Comparison of ENCODE assay signal across 1 cellular context in the genomic region with DNA sequence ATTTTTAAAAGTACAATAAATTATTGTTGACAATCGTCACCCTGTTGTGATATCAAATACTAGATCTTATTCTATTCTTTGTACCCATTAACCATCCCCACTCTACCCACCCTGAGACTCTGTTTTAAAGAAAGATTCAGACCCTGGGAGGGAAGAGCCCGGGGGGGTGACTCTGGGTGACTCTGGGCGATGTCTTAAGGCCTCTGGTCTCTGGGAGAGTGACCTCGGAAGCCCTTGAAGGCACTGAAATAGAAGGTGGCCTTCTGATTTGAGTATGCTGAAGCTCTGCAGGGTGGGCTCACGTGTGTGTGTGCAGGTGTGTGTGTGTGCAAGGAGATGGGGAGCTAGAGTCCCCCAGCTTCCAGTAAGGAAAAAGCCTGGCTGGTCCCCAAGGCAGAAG.
TF ChIP-seq lines count a peak whose summit lies in the region.

No MANE protein-coding gene starts in this region.

TF ChIP-seq in GM23338, 12 proteins besides CTCF, POLR2A, EP300 and RAD21:
- TF ChIP-seq, protein P1, sequence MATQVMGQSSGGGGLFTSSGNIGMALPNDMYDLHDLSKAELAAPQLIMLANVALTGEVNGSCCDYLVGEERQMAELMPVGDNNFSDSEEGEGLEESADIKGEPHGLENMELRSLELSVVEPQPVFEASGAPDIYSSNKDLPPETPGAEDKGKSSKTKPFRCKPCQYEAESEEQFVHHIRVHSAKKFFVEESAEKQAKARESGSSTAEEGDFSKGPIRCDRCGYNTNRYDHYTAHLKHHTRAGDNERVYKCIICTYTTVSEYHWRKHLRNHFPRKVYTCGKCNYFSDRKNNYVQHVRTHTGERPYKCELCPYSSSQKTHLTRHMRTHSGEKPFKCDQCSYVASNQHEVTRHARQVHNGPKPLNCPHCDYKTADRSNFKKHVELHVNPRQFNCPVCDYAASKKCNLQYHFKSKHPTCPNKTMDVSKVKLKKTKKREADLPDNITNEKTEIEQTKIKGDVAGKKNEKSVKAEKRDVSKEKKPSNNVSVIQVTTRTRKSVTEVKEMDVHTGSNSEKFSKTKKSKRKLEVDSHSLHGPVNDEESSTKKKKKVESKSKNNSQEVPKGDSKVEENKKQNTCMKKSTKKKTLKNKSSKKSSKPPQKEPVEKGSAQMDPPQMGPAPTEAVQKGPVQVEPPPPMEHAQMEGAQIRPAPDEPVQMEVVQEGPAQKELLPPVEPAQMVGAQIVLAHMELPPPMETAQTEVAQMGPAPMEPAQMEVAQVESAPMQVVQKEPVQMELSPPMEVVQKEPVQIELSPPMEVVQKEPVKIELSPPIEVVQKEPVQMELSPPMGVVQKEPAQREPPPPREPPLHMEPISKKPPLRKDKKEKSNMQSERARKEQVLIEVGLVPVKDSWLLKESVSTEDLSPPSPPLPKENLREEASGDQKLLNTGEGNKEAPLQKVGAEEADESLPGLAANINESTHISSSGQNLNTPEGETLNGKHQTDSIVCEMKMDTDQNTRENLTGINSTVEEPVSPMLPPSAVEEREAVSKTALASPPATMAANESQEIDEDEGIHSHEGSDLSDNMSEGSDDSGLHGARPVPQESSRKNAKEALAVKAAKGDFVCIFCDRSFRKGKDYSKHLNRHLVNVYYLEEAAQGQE (IDR thresholded peaks at IDR 0.05; ENCODE audit: unreplicated experiment) = no peak
- TF ChIP-seq ZNF331 (CRISPR knock-in tag; IDR thresholded peaks at IDR 0.05; ENCODE audit: low read depth) = no peak
- TF ChIP-seq, protein P2, sequence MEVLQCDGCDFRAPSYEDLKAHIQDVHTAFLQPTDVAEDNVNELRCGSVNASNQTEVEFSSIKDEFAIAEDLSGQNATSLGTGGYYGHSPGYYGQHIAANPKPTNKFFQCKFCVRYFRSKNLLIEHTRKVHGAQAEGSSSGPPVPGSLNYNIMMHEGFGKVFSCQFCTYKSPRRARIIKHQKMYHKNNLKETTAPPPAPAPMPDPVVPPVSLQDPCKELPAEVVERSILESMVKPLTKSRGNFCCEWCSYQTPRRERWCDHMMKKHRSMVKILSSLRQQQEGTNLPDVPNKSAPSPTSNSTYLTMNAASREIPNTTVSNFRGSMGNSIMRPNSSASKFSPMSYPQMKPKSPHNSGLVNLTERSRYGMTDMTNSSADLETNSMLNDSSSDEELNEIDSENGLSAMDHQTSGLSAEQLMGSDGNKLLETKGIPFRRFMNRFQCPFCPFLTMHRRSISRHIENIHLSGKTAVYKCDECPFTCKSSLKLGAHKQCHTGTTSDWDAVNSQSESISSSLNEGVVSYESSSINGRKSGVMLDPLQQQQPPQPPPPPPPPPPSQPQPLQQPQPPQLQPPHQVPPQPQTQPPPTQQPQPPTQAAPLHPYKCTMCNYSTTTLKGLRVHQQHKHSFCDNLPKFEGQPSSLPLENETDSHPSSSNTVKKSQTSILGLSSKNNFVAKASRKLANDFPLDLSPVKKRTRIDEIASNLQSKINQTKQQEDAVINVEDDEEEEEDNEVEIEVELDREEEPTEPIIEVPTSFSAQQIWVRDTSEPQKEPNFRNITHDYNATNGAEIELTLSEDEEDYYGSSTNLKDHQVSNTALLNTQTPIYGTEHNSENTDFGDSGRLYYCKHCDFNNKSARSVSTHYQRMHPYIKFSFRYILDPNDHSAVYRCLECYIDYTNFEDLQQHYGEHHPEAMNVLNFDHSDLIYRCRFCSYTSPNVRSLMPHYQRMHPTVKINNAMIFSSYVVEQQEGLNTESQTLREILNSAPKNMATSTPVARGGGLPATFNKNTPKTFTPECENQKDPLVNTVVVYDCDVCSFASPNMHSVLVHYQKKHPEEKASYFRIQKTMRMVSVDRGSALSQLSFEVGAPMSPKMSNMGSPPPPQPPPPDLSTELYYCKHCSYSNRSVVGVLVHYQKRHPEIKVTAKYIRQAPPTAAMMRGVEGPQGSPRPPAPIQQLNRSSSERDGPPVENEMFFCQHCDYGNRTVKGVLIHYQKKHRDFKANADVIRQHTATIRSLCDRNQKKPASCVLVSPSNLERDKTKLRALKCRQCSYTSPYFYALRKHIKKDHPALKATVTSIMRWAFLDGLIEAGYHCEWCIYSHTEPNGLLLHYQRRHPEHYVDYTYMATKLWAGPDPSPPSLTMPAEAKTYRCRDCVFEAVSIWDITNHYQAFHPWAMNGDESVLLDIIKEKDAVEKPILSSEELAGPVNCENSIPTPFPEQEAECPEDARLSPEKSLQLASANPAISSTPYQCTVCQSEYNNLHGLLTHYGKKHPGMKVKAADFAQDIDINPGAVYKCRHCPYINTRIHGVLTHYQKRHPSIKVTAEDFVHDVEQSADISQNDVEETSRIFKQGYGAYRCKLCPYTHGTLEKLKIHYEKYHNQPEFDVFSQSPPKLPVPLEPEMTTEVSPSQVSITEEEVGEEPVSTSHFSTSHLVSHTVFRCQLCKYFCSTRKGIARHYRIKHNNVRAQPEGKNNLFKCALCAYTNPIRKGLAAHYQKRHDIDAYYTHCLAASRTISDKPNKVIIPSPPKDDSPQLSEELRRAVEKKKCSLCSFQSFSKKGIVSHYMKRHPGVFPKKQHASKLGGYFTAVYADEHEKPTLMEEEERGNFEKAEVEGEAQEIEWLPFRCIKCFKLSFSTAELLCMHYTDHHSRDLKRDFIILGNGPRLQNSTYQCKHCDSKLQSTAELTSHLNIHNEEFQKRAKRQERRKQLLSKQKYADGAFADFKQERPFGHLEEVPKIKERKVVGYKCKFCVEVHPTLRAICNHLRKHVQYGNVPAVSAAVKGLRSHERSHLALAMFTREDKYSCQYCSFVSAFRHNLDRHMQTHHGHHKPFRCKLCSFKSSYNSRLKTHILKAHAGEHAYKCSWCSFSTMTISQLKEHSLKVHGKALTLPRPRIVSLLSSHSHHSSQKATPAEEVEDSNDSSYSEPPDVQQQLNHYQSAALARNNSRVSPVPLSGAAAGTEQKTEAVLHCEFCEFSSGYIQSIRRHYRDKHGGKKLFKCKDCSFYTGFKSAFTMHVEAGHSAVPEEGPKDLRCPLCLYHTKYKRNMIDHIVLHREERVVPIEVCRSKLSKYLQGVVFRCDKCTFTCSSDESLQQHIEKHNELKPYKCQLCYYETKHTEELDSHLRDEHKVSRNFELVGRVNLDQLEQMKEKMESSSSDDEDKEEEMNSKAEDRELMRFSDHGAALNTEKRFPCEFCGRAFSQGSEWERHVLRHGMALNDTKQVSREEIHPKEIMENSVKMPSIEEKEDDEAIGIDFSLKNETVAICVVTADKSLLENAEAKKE (CRISPR knock-in tag; IDR thresholded peaks at IDR 0.05) = no peak
- TF ChIP-seq STAT1 (IDR thresholded peaks at IDR 0.05; ENCODE audit: unreplicated experiment) = no peak
- no peak for TF ChIP-seq ZNF114 (CRISPR knock-in tag; IDR thresholded peaks at IDR 0.05)
